Comparison of ENCODE assay signal across 15 cellular contexts in the genomic region with DNA sequence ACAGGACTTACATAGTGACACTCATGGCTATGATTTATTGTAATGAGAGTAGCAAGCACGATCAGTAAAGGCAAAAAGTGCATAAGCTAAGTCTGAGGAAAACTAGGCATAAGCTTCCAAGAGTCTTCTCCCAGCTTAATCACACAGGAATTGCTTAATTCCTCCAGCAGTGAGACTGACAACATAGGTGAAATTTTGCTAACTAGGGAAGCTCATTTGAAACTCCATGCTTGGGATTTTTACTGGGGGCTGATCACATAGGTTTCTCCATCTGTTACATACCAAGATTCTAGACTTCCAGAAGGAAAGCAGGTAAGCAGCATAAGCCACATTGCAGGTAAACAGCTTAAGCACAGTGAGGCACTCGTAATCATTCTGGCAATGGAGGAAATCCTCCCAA.
DNase-seq lines count a peak whose midpoint lies in the region; FAIRE-seq and TF ChIP-seq lines count a peak whose summit lies in the region.
"Had no signal": no experiment of that assay in that cellular context is flagged by ENCODE, and none has a peak within 500 bp of the region (broad histone marks: within the 10 kb centered on the region; RNA-seq: fewer than 3 reads in every experiment).

No MANE protein-coding gene starts in this region.

- H3K27ac ChIP-seq in H9 (ENCODE audit: insufficient read length, low read depth, low read length) (no peak overlapping the region), keratinocyte (ENCODE audit: control insufficient read depth, insufficient read depth, low read length) (no peak overlapping the region)
- H3K27ac ChIP-seq: A549, C4-2B had no signal

- H3K27ac Mint-ChIP-seq in H9: peak overlapping the region in 1 of 3 experiments; percentile 23; a peak in 1 of 7 replicates
- H3K27ac Mint-ChIP-seq: CD4-positive, alpha-beta memory T cell had no signal

- peak; percentile 80 for FAIRE-seq in keratinocyte (lab: Jason Lieb, UNC)
- FAIRE-seq: A549 had no signal

- no peak overlapping the region for H2BK12ac ChIP-seq in H9 (ENCODE audit: insufficient read length, low read depth, low read length)

- H3K36me3 ChIP-seq in keratinocyte (ENCODE audit: control insufficient read depth in 2 of 2, extremely low read depth in 1 of 2, insufficient read depth in 2 of 2, low read length in 2 of 2): no peaks in the 10 kb centered on the region
- H3K36me3 ChIP-seq: BE2C had no signal

- TF ChIP-seq CTCF in H9 (conservative IDR thresholded peaks at IDR 0.05) (no peak), keratinocyte (optimal IDR thresholded peaks at IDR 0.05 in 1 of 3, IDR thresholded peaks at IDR 0.05 in 1 of 3, conservative IDR thresholded peaks at IDR 0.05 in 1 of 3; ENCODE audit: extremely low read depth in 1 of 3, insufficient read depth in 2 of 3, low read length in 3 of 3) (no peak)

- WGBS in H9 (ENCODE audit: extremely low coverage, insufficient read length, low lambda C conversion rate): no CpG with 5 or more reads among the region's 2 CpGs

- H3K4me1 ChIP-seq in H9 (ENCODE audit: insufficient read depth, low read length): no peaks in the 10 kb centered on the region; the same call in 1 of the 2 replicates
- peaks cover 13% of the 10 kb centered on the region for H3K4me1 ChIP-seq in keratinocyte (ENCODE audit: control insufficient read depth, extremely low read depth, insufficient read depth, low read length)
- H3K4me1 ChIP-seq: BE2C had no signal

- no peak overlapping the region for H3K14ac ChIP-seq in H9 (ENCODE audit: insufficient read depth, low read length)

- H2AK5ac ChIP-seq in H9 (ENCODE audit: insufficient read length, low read length): no peak overlapping the region

- no peaks in the 10 kb centered on the region for H3K23me2 ChIP-seq in H9 (ENCODE audit: insufficient read length, low read depth, low read length, poor library complexity, severe bottlenecking)

- H3K27me3 ChIP-seq in H9 (ENCODE audit: insufficient read depth, low read length): no peaks in the 10 kb centered on the region
- H3K27me3 ChIP-seq in keratinocyte (ENCODE audit: control insufficient read depth, extremely low read depth, insufficient read depth, low read length): no peaks in the 10 kb centered on the region
- H3K27me3 ChIP-seq: BE2C had no signal

- DNase-seq in H9 (no peak), amniotic epithelial cell (ENCODE audit: low read depth) (peak; percentile 26), keratinocyte (ENCODE audit: low read depth, low spot score) (no peak), dermis blood vessel endothelial cell (no peak), iPS-NIHi7 (ENCODE audit: extremely low spot score) (no peak), germinal center (ENCODE audit: low spot score) (no peak)
- no peak for DNase-seq in stimulated activated CD4-positive, alpha-beta T cell treated with anti-CD3 and anti-CD28 coated beads, Interleukin-15, amount 100 ng/mL, for 24 hours
- DNase-seq: BE2C; CD4-positive, alpha-beta memory T cell; COR-L47; DND-41; GDM1; IMR-90 had no signal

- H3K27me3 Mint-ChIP-seq in H9 (ENCODE audit: low read depth): no peaks in the 10 kb centered on the region
- H3K27me3 Mint-ChIP-seq: CD4-positive, alpha-beta memory T cell had no signal

- peaks cover 7 to 14% of the 10 kb centered on the region in 2 experiments; a peak in 4 of 5 replicates for H3K9me3 Mint-ChIP-seq in H9
- H3K9me3 Mint-ChIP-seq: CD4-positive, alpha-beta memory T cell had no signal

- H3K36me3 Mint-ChIP-seq in H9 (ENCODE audit: insufficient read depth in 1 of 3, low read depth in 3 of 3): peaks cover 25 to 32% (median 27%) of the 10 kb centered on the region in 3 experiments

- H3K56ac ChIP-seq in H9 (ENCODE audit: insufficient read length, low read depth, low read length): no peak overlapping the region

- no peak overlapping the region for H4K5ac ChIP-seq in H9 (ENCODE audit: insufficient read length, low read depth, low read length)

- H4K91ac ChIP-seq in H9 (ENCODE audit: insufficient read length, low read depth, low read length): no peak overlapping the region

- H3K4me2 ChIP-seq in H9 (ENCODE audit: insufficient read depth, insufficient read length, low read length) (no peak overlapping the region), keratinocyte (ENCODE audit: control insufficient read depth, extremely low read depth, insufficient read depth, low read depth, low read length) (peak overlapping the region; percentile 7)
- H3K4me2 ChIP-seq: A549 had no signal

- H3K9ac ChIP-seq in H9 (ENCODE audit: extremely low read depth, insufficient read length, low read length) (no peak overlapping the region), keratinocyte (ENCODE audit: control insufficient read depth, extremely low read depth, insufficient read depth, low read length) (no peak overlapping the region)

- no peaks in the 10 kb centered on the region for H3K79me2 ChIP-seq in H9 (ENCODE audit: insufficient read depth, low read length)
- no peaks in the 10 kb centered on the region for H3K79me2 ChIP-seq in keratinocyte (ENCODE audit: control insufficient read depth, insufficient read depth, low read length)

- dilution Hi-C loops in keratinocyte (cut with MboI; ENCODE audit: extremely low pct_ligation_motif_present, low sequenced_read_pairs): no loop called here

- H3K4me3 Mint-ChIP-seq in H9: no peak overlapping the region
- H3K4me3 Mint-ChIP-seq: CD4-positive, alpha-beta memory T cell had no signal

- H3K4ac ChIP-seq in H9 (ENCODE audit: low read depth, low read length): no peak overlapping the region

- H3K23ac ChIP-seq in H9 (ENCODE audit: insufficient read length, low read depth, low read length): no peak overlapping the region

- no peak overlapping the region for H3T11ph ChIP-seq in H9 (ENCODE audit: low read length)

- no peak overlapping the region for H3K4me3 ChIP-seq in keratinocyte (ENCODE audit: control insufficient read depth in 2 of 3, extremely low read depth in 1 of 3, insufficient read depth in 2 of 3, low read depth in 1 of 3, low read length in 3 of 3)
- H3K4me3 ChIP-seq: A549 had no signal

- H3K18ac ChIP-seq in H9 (ENCODE audit: insufficient read length, low read depth, low read length): no peak overlapping the region

- H4K8ac ChIP-seq in H9 (replicated peaks; ENCODE audit: insufficient read length, low read depth, low read length): no peak overlapping the region

- no peaks in the 10 kb centered on the region for H3K9me1 ChIP-seq in keratinocyte (ENCODE audit: control insufficient read depth, extremely low read depth, insufficient read depth, low read length)

- no peak overlapping the region for H2BK20ac ChIP-seq in H9 (ENCODE audit: low read depth, low read length, poor library complexity, severe bottlenecking)

- H3K79me1 ChIP-seq in H9 (ENCODE audit: insufficient read depth, low read depth, low read length, poor library complexity, severe bottlenecking): no peaks in the 10 kb centered on the region

- H3K4me1 Mint-ChIP-seq in H9: peaks cover 9 to 14% of the 10 kb centered on the region in 2 experiments

- no peak overlapping the region for H2BK120ac ChIP-seq in H9 (ENCODE audit: low read depth, low read length, poor library complexity, severe bottlenecking)

- no peak overlapping the region for H2BK5ac ChIP-seq in H9 (ENCODE audit: insufficient read length, low read length)

- H3K9me3 ChIP-seq in H9 (ENCODE audit: control insufficient read depth, low read depth, low read length): no peaks in the 10 kb centered on the region
- no peaks in the 10 kb centered on the region for H3K9me3 ChIP-seq in keratinocyte (ENCODE audit: control insufficient read depth, low read depth, low read length)
- H3K9me3 ChIP-seq: A549, BE2C had no signal

- 0 out of 2 replicates have a peak overlapping the region, but pooled peaks have one; percentile 68 for H2BK15ac ChIP-seq in H9 (ENCODE audit: low read depth, low read length)

- H4K20me1 ChIP-seq in H9 (ENCODE audit: control insufficient read depth, insufficient read depth, insufficient read length) (no peaks in the 10 kb centered on the region), keratinocyte (ENCODE audit: control insufficient read depth, extremely low read depth, insufficient read depth, low read length) (no peaks in the 10 kb centered on the region)

- H2AFZ ChIP-seq in H9 (ENCODE audit: low read length) (no peak overlapping the region), keratinocyte (ENCODE audit: control insufficient read depth, low read length) (no peak overlapping the region)
